In genomic region chr3:45656575-45657363, GRCh38 we compare ENCODE assay signal across 2 cellular contexts.
A peak's percentile ranks its signal among the peaks of the same experiment; 100 is the strongest.
TF ChIP-seq lines count a peak whose summit lies in the region.

No MANE protein-coding gene starts in this region.

TF ChIP-seq in GM23338, 12 proteins besides CTCF, POLR2A, EP300 and RAD21 (continued from another document):
- TF ChIP-seq ZNF462 (CRISPR knock-in tag; IDR thresholded peaks at IDR 0.05) (no peak), EZH2phosphoT487 (IDR thresholded peaks at IDR 0.05; ENCODE audit: unreplicated experiment) (no peak), NANOG (IDR thresholded peaks at IDR 0.05; ENCODE audit: borderline replicate concordance) (no peak), REST (IDR thresholded peaks at IDR 0.05; ENCODE audit: unreplicated experiment) (no peak), ZNF114 (CRISPR knock-in tag; IDR thresholded peaks at IDR 0.05) (no peak), ETS1 (IDR thresholded peaks at IDR 0.05) (no peak)

TF ChIP-seq in SK-N-SH, 30 proteins besides CTCF, POLR2A, EP300 and RAD21 (continued from another document):
- TF ChIP-seq REST (IDR thresholded peaks at IDR 0.05; ENCODE audit: low read depth, low read length) (no peak), NRF1 (IDR thresholded peaks at IDR 0.05; ENCODE audit: low read depth, low read length) (peak; percentile 22; the same call in 1 of the 2 replicates)
TF ChIP-seq in SK-N-SH: peak in this region for 7.
